Comparison of ENCODE assay signal across 15 cellular contexts in genomic region chr14:66099931-66100330, GRCh38.
DNase-seq lines count a peak whose midpoint lies in the region; ATAC-seq, FAIRE-seq and TF ChIP-seq lines count a peak whose summit lies in the region.
"Had no signal": no experiment of that assay in that cellular context is flagged by ENCODE, and none has a peak within 500 bp of the region (broad histone marks: within the 10 kb centered on the region; RNA-seq: fewer than 3 reads in every experiment).

No MANE protein-coding gene starts in this region.

- H2AFZ ChIP-seq in mammary epithelial cell (ENCODE audit: low read depth, low read length) (peak overlapping the region; percentile 42), smooth muscle cell (ENCODE audit: low read depth) (no peak overlapping the region)

- no peaks in the 10 kb centered on the region for H3F3A ChIP-seq in smooth muscle cell (ENCODE audit: low read depth)

- H3K4me2 ChIP-seq in mammary epithelial cell (ENCODE audit: insufficient read depth, low read depth, low read length) (no peak overlapping the region), smooth muscle cell (no peak overlapping the region)

- no peak for FAIRE-seq in GM12892 (lab: Jason Lieb, UNC)

- H3K27ac Mint-ChIP-seq in MCF 10A (ENCODE audit: low read depth, unreplicated experiment): no peak overlapping the region
- no peak overlapping the region for H3K27ac Mint-ChIP-seq in stimulated activated naive B cell treated with anti-CD40 and anti-IgM and Interleukin-4, amounts not matched to agents 10 μg/mL and 1 μg/mL and 100 μg/mL, for 72 hours
- H3K27ac Mint-ChIP-seq: activated CD4-positive, alpha-beta T cell treated with anti-CD3 and anti-CD28 coated beads, Interleukin-2, amount 10 ng/mL, durations not matched to agents 24 days and 14 days; T-helper 17 cell had no signal

- dilution Hi-C loops in mammary epithelial cell (cut with HindIII; ENCODE audit: low sequenced_read_pairs): loop anchor here (5.0 kb wide), 1 partner anchor 48 kb away; no protein-coding TSS in a partner anchor

- CTCF ChIA-PET in mammary epithelial cell (lab: Charles Lee; ENCODE audit: low non-redundant PET) (no interaction called here), MCF 10A (lab: Yijun Ruan, JAX) (no interaction called here)

- H3K9me3 ChIP-seq in mammary epithelial cell (replicated peaks; ENCODE audit: insufficient read depth, low read length): no peaks in the 10 kb centered on the region
- H3K9me3 ChIP-seq in smooth muscle cell (replicated peaks; ENCODE audit: low read depth): no peaks in the 10 kb centered on the region
- H3K9me3 ChIP-seq: breast epithelium, lower lobe of right lung, stomach had no signal

- H3K4me1 Mint-ChIP-seq in MCF 10A (ENCODE audit: insufficient read depth, unreplicated experiment): no peaks in the 10 kb centered on the region
- H3K4me1 Mint-ChIP-seq in stimulated activated naive B cell treated with anti-CD40 and anti-IgM and Interleukin-4, amounts not matched to agents 10 μg/mL and 1 μg/mL and 100 μg/mL, for 72 hours: peaks cover 4 to 5% of the 10 kb centered on the region in 2 donors
- H3K4me1 Mint-ChIP-seq: T-helper 17 cell had no signal

- WGBS in mammary epithelial cell (ENCODE audit: low coverage, missing lambda C conversion rate): 0% methylated on average over 1 of the region's 1 CpG
- WGBS in smooth muscle cell (ENCODE audit: low lambda C conversion rate): 91% methylated on average over 1 of the region's 1 CpG

- no peaks in the 10 kb centered on the region for H3K36me3 ChIP-seq in mammary epithelial cell (ENCODE audit: insufficient read depth, low read length)
- no peaks in the 10 kb centered on the region for H3K36me3 ChIP-seq in smooth muscle cell (ENCODE audit: low read depth)
- H3K36me3 ChIP-seq: breast epithelium, lower lobe of right lung, stomach had no signal

- H3K79me2 ChIP-seq in mammary epithelial cell (ENCODE audit: insufficient read depth, low read length): no peaks in the 10 kb centered on the region
- no peaks in the 10 kb centered on the region for H3K79me2 ChIP-seq in smooth muscle cell (ENCODE audit: low read depth)

- no peak for TF ChIP-seq CTCF in mammary epithelial cell (conservative IDR thresholded peaks at IDR 0.05 in 1 of 2, IDR thresholded peaks at IDR 0.05 in 1 of 2; ENCODE audit: extremely low read depth in 1 of 2, insufficient read depth in 1 of 2, low read depth in 1 of 2, low read length in 2 of 2)
- TF ChIP-seq CTCF in MCF 10A (IDR thresholded peaks at IDR 0.05; ENCODE audit: unreplicated experiment): no peak
- no peak for TF ChIP-seq CTCF in GM20000 (IDR thresholded peaks at IDR 0.05; ENCODE audit: extremely low read depth, missing control alignments)
- TF ChIP-seq CTCF in smooth muscle cell (IDR thresholded peaks at IDR 0.05; ENCODE audit: borderline replicate concordance, insufficient read depth, poor library complexity, severe bottlenecking): no peak

- ATAC-seq in HG03103 (IDR thresholded peaks at IDR 0.05; ENCODE audit: low read depth, unreplicated experiment): peak; percentile 83
- peak; percentile 72 to 93 for ATAC-seq in stimulated activated naive B cell treated with anti-CD40 and anti-IgM and Interleukin-4, amounts not matched to agents 10 μg/mL and 1 μg/mL and 100 μg/mL, for 72 hours (replicated peaks)
- ATAC-seq: lower lobe of right lung, T-helper 17 cell had no signal

- TF ChIP-seq POLR2A in GM12892 (IDR thresholded peaks at IDR 0.05; ENCODE audit: low read depth, low read length): no peak

- H3K4me3 ChIP-seq in mammary epithelial cell (replicated peaks in 1 of 3; ENCODE audit: insufficient read depth in 1 of 3, low read depth in 2 of 3, low read length in 3 of 3): no peak overlapping the region
- H3K4me3 ChIP-seq in smooth muscle cell: no peak overlapping the region
- H3K4me3 ChIP-seq: breast epithelium, lower lobe of right lung, stomach had no signal

- intact Hi-C loops in mammary epithelial cell (cut with micrococcal nuclease): no loop called here
- intact Hi-C loops in MCF 10A (cut with micrococcal nuclease): no loop called here

- no peaks in the 10 kb centered on the region for H4K20me1 ChIP-seq in mammary epithelial cell (ENCODE audit: insufficient read depth, low read length)
- H4K20me1 ChIP-seq in smooth muscle cell (ENCODE audit: low read depth): no peaks in the 10 kb centered on the region

- H3K4me1 ChIP-seq in mammary epithelial cell (ENCODE audit: insufficient read depth, low read length): no peaks in the 10 kb centered on the region
- no peaks in the 10 kb centered on the region for H3K4me1 ChIP-seq in smooth muscle cell (ENCODE audit: low read depth)
- H3K4me1 ChIP-seq: breast epithelium, lower lobe of right lung, stomach had no signal

- H3K27me3 ChIP-seq in mammary epithelial cell (ENCODE audit: insufficient read depth, low read length): peaks cover 2% of the 10 kb centered on the region
- H3K27me3 ChIP-seq in smooth muscle cell (ENCODE audit: low read depth): peaks cover 18% of the 10 kb centered on the region
- H3K27me3 ChIP-seq: breast epithelium, stomach had no signal

- H3K9me3 Mint-ChIP-seq in MCF 10A (ENCODE audit: unreplicated experiment): no peaks in the 10 kb centered on the region
- no peaks in the 10 kb centered on the region for H3K9me3 Mint-ChIP-seq in stimulated activated naive B cell treated with anti-CD40 and anti-IgM and Interleukin-4, amounts not matched to agents 10 μg/mL and 1 μg/mL and 100 μg/mL, for 72 hours
- H3K9me3 Mint-ChIP-seq: activated CD4-positive, alpha-beta T cell treated with anti-CD3 and anti-CD28 coated beads, Interleukin-2, amount 10 ng/mL, durations not matched to agents 24 days and 14 days had no signal

- no peak overlapping the region for H3K9ac ChIP-seq in mammary epithelial cell (ENCODE audit: insufficient read depth, low read length)
- H3K9ac ChIP-seq in smooth muscle cell (ENCODE audit: low read depth): no peak overlapping the region

- in situ Hi-C loops in mammary epithelial cell (cut with MboI; ENCODE audit: low sequenced_read_pairs in 2 of 2): no loop called here

- no peak overlapping the region for H3K27ac ChIP-seq in mammary epithelial cell (ENCODE audit: insufficient read depth, low read depth, low read length)
- no peak overlapping the region for H3K27ac ChIP-seq in smooth muscle cell (ENCODE audit: low read depth)
- H3K27ac ChIP-seq: breast epithelium, lower lobe of right lung, stomach had no signal

- H3K4me3 Mint-ChIP-seq in MCF 10A (ENCODE audit: unreplicated experiment): no peak overlapping the region
- H3K4me3 Mint-ChIP-seq in stimulated activated naive B cell treated with anti-CD40 and anti-IgM and Interleukin-4, amounts not matched to agents 10 μg/mL and 1 μg/mL and 100 μg/mL, for 72 hours: no peak overlapping the region
- H3K4me3 Mint-ChIP-seq: activated CD4-positive, alpha-beta T cell treated with anti-CD3 and anti-CD28 coated beads, Interleukin-2, amount 10 ng/mL, durations not matched to agents 24 days and 14 days; T-helper 17 cell had no signal

- peaks cover 11% of the 10 kb centered on the region for H3K27me3 Mint-ChIP-seq in MCF 10A (ENCODE audit: insufficient read depth, unreplicated experiment)
- H3K27me3 Mint-ChIP-seq in stimulated activated naive B cell treated with anti-CD40 and anti-IgM and Interleukin-4, amounts not matched to agents 10 μg/mL and 1 μg/mL and 100 μg/mL, for 72 hours: peaks cover 0 to 4% of the 10 kb centered on the region in 2 donors

- DNase-seq in mammary epithelial cell (peak; percentile 21), MCF 10A (ENCODE audit: unreplicated experiment) (no peak), GM20000 (ENCODE audit: low spot score) (peak; percentile 24), smooth muscle cell (lab: John Stamatoyannopoulos, UW; ENCODE audit: unreplicated experiment) (no peak), GM12892 (ENCODE audit: insufficient read length) (no peak), dedifferentiated amniotic fluid mesenchymal stem cell (ENCODE audit: extremely low spot score) (no peak)
- no peak for DNase-seq in stimulated activated naive B cell treated with anti-CD40 and anti-IgM and Interleukin-4, amounts not matched to agents 10 μg/mL and 1 μg/mL and 100 μg/mL, for 72 hours
- DNase-seq: activated CD4-positive, alpha-beta T cell treated with anti-CD3 and anti-CD28 coated beads, Interleukin-2, amount 10 ng/mL, durations not matched to agents 24 days and 14 days; activated gamma-delta T cell treated with Interleukin-2 at 50 U/mL for 16 hours; effector CD8-positive, alpha-beta T cell; lower lobe of right lung; stomach; T-helper 17 cell had no signal

- no peaks in the 10 kb centered on the region for H3K36me3 Mint-ChIP-seq in MCF 10A (ENCODE audit: insufficient read depth, unreplicated experiment)
- no peaks in the 10 kb centered on the region for H3K36me3 Mint-ChIP-seq in stimulated activated naive B cell treated with anti-CD40 and anti-IgM and Interleukin-4, amounts not matched to agents 10 μg/mL and 1 μg/mL and 100 μg/mL, for 72 hours

- BruUV-seq in mammary epithelial cell (replicated peaks; lab: Mats Ljungman, UMichigan): no TSS peak
- BruUV-seq in MCF 10A (replicated peaks; lab: Mats Ljungman, UMichigan): no TSS peak

- POLR2A ChIA-PET in MCF 10A (lab: Yijun Ruan, JAX): no interaction called here

Comparison
In these comparisons a context has a peak if more than half of its experiments do, and no peak if none do; other contexts are left out.
1. DNase-seq: peak in mammary epithelial cell (single experiment) and GM20000 (single experiment); none in MCF 10A (single experiment), stimulated activated naive B cell treated with anti-CD40 and anti-IgM and Interleukin-4, amounts not matched to agents 10 μg/mL and 1 μg/mL and 100 μg/mL, for 72 hours (single experiment), smooth muscle cell (single experiment), GM12892 (single experiment) and dedifferentiated amniotic fluid mesenchymal stem cell (single experiment).